In genomic region chr5:126508962-126509279, GRCh38 we compare ENCODE assay signal across 8 cellular contexts.
A peak's percentile ranks its signal among the peaks of the same experiment; 100 is the strongest.
DNase-seq lines count a peak whose midpoint lies in the region; TF ChIP-seq lines count a peak whose summit lies in the region.

No MANE protein-coding gene starts in this region.

- H3K27me3 ChIP-seq in GM23248 (replicated peaks; ENCODE audit: insufficient read depth) (no peaks in the 10 kb centered on the region), sigmoid colon (no peaks in the 10 kb centered on the region)

- H3K4me3 Mint-ChIP-seq in Calu3 (ENCODE audit: low read depth, unreplicated experiment), result no peak overlapping the region

- peak overlapping the region; percentile 78 for H2AFZ ChIP-seq in GM23248

- H3K9me2 ChIP-seq in GM23248 (ENCODE audit: insufficient read depth), result no peaks in the 10 kb centered on the region

- no peaks in the 10 kb centered on the region for H3K9me3 ChIP-seq in GM23248 (ENCODE audit: low read depth)
- no peaks in the 10 kb centered on the region for H3K9me3 ChIP-seq in sigmoid colon

- peaks cover 6% of the 10 kb centered on the region for H3F3A ChIP-seq in GM23248 (ENCODE audit: insufficient read depth)

- H4K20me1 ChIP-seq in GM23248 (ENCODE audit: insufficient read depth), result no peaks in the 10 kb centered on the region

- H3K4me2 ChIP-seq in GM23248 (ENCODE audit: unreplicated experiment), result no peak overlapping the region

- peaks cover 2% of the 10 kb centered on the region for H3K9me3 Mint-ChIP-seq in Calu3 (ENCODE audit: low read depth, unreplicated experiment)

- DNase-seq in GM23248 (peak; percentile 35), SKM-1 (lab: John Stamatoyannopoulos, UW; ENCODE audit: unreplicated experiment) (peak; percentile 34), epithelial cell of prostate (ENCODE audit: low read depth, low spot score) (no peak), sigmoid colon (peak; percentile 84), erythroblast (lab: John Stamatoyannopoulos, UW) (no peak), NCI-H524 treated with DMSO at 0.1 percent for 48 hours (lab: John Stamatoyannopoulos, UW) (no peak), Calu3 (no peak)
- DNase-seq in stimulated activated CD4-positive, alpha-beta T cell treated with anti-CD3 and anti-CD28 coated beads, Interleukin-15, amount 100 ng/mL, for 24 hours, result no peak

- H3K27ac Mint-ChIP-seq in Calu3 (ENCODE audit: unreplicated experiment), result no peak overlapping the region

- H3K4me1 ChIP-seq in GM23248 (ENCODE audit: insufficient read depth), result peaks cover 5% of the 10 kb centered on the region
- H3K4me1 ChIP-seq in sigmoid colon, result peaks cover 0 to 8% (median 4%) of the 10 kb centered on the region in 4 donors

- H3K4me1 Mint-ChIP-seq in Calu3 (ENCODE audit: low read depth, unreplicated experiment), result peaks cover 13% of the 10 kb centered on the region

- in situ Hi-C loops in GM23248 (cut with MboI), result no loop called here

- BruUV-seq in Calu3 (replicated peaks; lab: Mats Ljungman, UMichigan), result no TSS peak

- no peak overlapping the region for H3K27ac ChIP-seq in GM23248
- H3K27ac ChIP-seq in epithelial cell of prostate, result peak overlapping the region; percentile 17
- peak overlapping the region; percentile 58 to 74 (median 59) for H3K27ac ChIP-seq in sigmoid colon

- TF ChIP-seq POLR2A in sigmoid colon (IDR thresholded peaks at IDR 0.05), result no peak
- no peak for TF ChIP-seq POLR2A in erythroblast (IDR thresholded peaks at IDR 0.05; ENCODE audit: low read length)

- no peak overlapping the region for H3K9ac ChIP-seq in GM23248

- H3K36me3 ChIP-seq in GM23248 (ENCODE audit: low read depth) (no peaks in the 10 kb centered on the region), sigmoid colon (no peaks in the 10 kb centered on the region)

- TF ChIP-seq EP300 in sigmoid colon (IDR thresholded peaks at IDR 0.05), result peak; percentile 16 to 93 (median 81)

- intact Hi-C loops in sigmoid colon (cut with DNase I) (no loop called here), Calu3 (cut with micrococcal nuclease; ENCODE audit: unreplicated experiment) (no loop called here)

- H3K4me3 ChIP-seq in GM23248 (no peak overlapping the region), sigmoid colon (no peak overlapping the region)

- CTCF ChIA-PET in Calu3 (lab: Charles Lee), result no interaction called here

- H3K36me3 Mint-ChIP-seq in Calu3 (ENCODE audit: insufficient read depth, unreplicated experiment), result no peaks in the 10 kb centered on the region

- H3K27me3 Mint-ChIP-seq in Calu3 (ENCODE audit: unreplicated experiment), result no peaks in the 10 kb centered on the region

- no peaks in the 10 kb centered on the region for H3K79me2 ChIP-seq in GM23248 (ENCODE audit: insufficient read depth)

- TF ChIP-seq CTCF in sigmoid colon (IDR thresholded peaks at IDR 0.05) (no peak), Calu3 (IDR thresholded peaks at IDR 0.05; ENCODE audit: unreplicated experiment) (no peak)

Comparison
In these comparisons a context has a peak if more than half of its experiments do, and no peak if none do; other contexts are left out.
1. DNase-seq: peak in GM23248 (single experiment), SKM-1 (single experiment) and sigmoid colon (single experiment); none in epithelial cell of prostate (single experiment), stimulated activated CD4-positive, alpha-beta T cell treated with anti-CD3 and anti-CD28 coated beads, Interleukin-15, amount 100 ng/mL, for 24 hours (single experiment), erythroblast (0 of 2), NCI-H524 treated with DMSO at 0.1 percent for 48 hours (single experiment) and Calu3 (single experiment).